ENCODE assay signal across 1 cellular context in genomic region chr2:85595378-85596232, GRCh38.
TF ChIP-seq lines count a peak whose summit lies in the region.

RNF181 (plus strand) TSS chr2:85595745; CDS start chr2:85595764, 19 bp downstream.

TF ChIP-seq in HepG2, 621 proteins besides CTCF, POLR2A, EP300 and RAD21 (continued from another document and continues in another):
- TF ChIP-seq ZNF564 (CRISPR knock-in tag; IDR thresholded peaks at IDR 0.05) (0 out of 2 replicates have a peak, but pooled peaks have one; percentile 73), ZNF710 (CRISPR knock-in tag; IDR thresholded peaks at IDR 0.05; ENCODE audit: borderline replicate concordance) (peak; percentile 86; the same call in 1 of the 2 replicates), KDM3A (CRISPR knock-in tag; IDR thresholded peaks at IDR 0.05; ENCODE audit: low read depth) (peak; percentile 43; the same call in 1 of the 2 replicates), ZNF275 (CRISPR knock-in tag; IDR thresholded peaks at IDR 0.05; ENCODE audit: borderline replicate concordance) (peak; percentile 66; the same call in 1 of the 2 replicates), ZNF235 (CRISPR knock-in tag; IDR thresholded peaks at IDR 0.05; ENCODE audit: borderline replicate concordance) (peak; percentile 93; the same call in 1 of the 2 replicates), ZFX (CRISPR knock-in tag; IDR thresholded peaks at IDR 0.05; ENCODE audit: low read depth) (peak; percentile 89), MXD4 (CRISPR knock-in tag; IDR thresholded peaks at IDR 0.05) (peak; percentile 62; the same call in 1 of the 2 replicates), HIVEP1 (CRISPR knock-in tag; IDR thresholded peaks at IDR 0.05) (0 out of 2 replicates have a peak, but pooled peaks have one; percentile 48), SP5 (CRISPR knock-in tag; IDR thresholded peaks at IDR 0.05; ENCODE audit: borderline replicate concordance, low read depth) (0 out of 2 replicates have a peak, but pooled peaks have one; percentile 17), SNAI1 (CRISPR knock-in tag; IDR thresholded peaks at IDR 0.05; ENCODE audit: borderline replicate concordance) (no peak; the same call in 1 of the 2 replicates), SP4 (CRISPR knock-in tag; IDR thresholded peaks at IDR 0.05) (peak; percentile 84), ZNF687 (CRISPR knock-in tag; IDR thresholded peaks at IDR 0.05) (peak; percentile 95), RFXANK (CRISPR knock-in tag; IDR thresholded peaks at IDR 0.05) (no peak; the same call in 1 of the 2 replicates), ZSCAN20 (CRISPR knock-in tag; IDR thresholded peaks at IDR 0.05; ENCODE audit: borderline replicate concordance) (no peak), TBL1XR1 (IDR thresholded peaks at IDR 0.05; ENCODE audit: borderline replicate concordance, low read length, partially characterized antibody) (peak; percentile 48), ZNF367 (CRISPR knock-in tag; IDR thresholded peaks at IDR 0.05; ENCODE audit: borderline replicate concordance) (0 out of 2 replicates have a peak, but pooled peaks have one; percentile 23), ADNP (CRISPR knock-in tag; IDR thresholded peaks at IDR 0.05) (no peak), SMC3 (IDR thresholded peaks at IDR 0.05; ENCODE audit: low read length) (no peak), NFRKB (IDR thresholded peaks at IDR 0.05) (no peak), BCL3 (CRISPR knock-in tag; IDR thresholded peaks at IDR 0.05) (peak; percentile 42; the same call in 1 of the 2 replicates), BRD4 (CRISPR knock-in tag; IDR thresholded peaks at IDR 0.05) (peak; percentile 77; the same call in 1 of the 2 replicates), PHF8 (CRISPR knock-in tag; IDR thresholded peaks at IDR 0.05) (peak; percentile 82), ZNF253 (CRISPR knock-in tag; IDR thresholded peaks at IDR 0.05; ENCODE audit: borderline replicate concordance) (no peak), ATF2 (CRISPR knock-in tag; IDR thresholded peaks at IDR 0.05) (peak; percentile 22; the same call in 1 of the 2 replicates), RFX5 (IDR thresholded peaks at IDR 0.05; ENCODE audit: low read depth, low read length) (peak; percentile 74; the same call in 1 of the 2 replicates), PTBP1 (IDR thresholded peaks at IDR 0.05; ENCODE audit: low read depth, low read length, poor library complexity, severe bottlenecking) (peak; percentile 38), ZNF136 (CRISPR knock-in tag; IDR thresholded peaks at IDR 0.05; ENCODE audit: low read depth) (no peak; the same call in 1 of the 2 replicates), GZF1 (CRISPR knock-in tag; IDR thresholded peaks at IDR 0.05) (no peak), ZNF224 (CRISPR knock-in tag; IDR thresholded peaks at IDR 0.05) (peak; percentile 93; the same call in 1 of the 2 replicates), MTERF4 (CRISPR knock-in tag; IDR thresholded peaks at IDR 0.05) (0 out of 2 replicates have a peak, but pooled peaks have one; percentile 9), NR2F1 (CRISPR knock-in tag; IDR thresholded peaks at IDR 0.05) (no peak), MAZ (IDR thresholded peaks at IDR 0.05; ENCODE audit: borderline replicate concordance, low read depth, low read length) (no peak), MAZ (CRISPR knock-in tag; IDR thresholded peaks at IDR 0.05; ENCODE audit: low read depth) (peak; percentile 88), KMT2B (CRISPR knock-in tag; IDR thresholded peaks at IDR 0.05) (0 out of 2 replicates have a peak, but pooled peaks have one; percentile 66), IRF9 (CRISPR knock-in tag; IDR thresholded peaks at IDR 0.05; ENCODE audit: borderline replicate concordance) (peak; percentile 80), ZNF556 (CRISPR knock-in tag; IDR thresholded peaks at IDR 0.05; ENCODE audit: borderline replicate concordance) (0 out of 2 replicates have a peak, but pooled peaks have one; percentile 52), EED (CRISPR knock-in tag; IDR thresholded peaks at IDR 0.05) (peak; percentile 83; the same call in 1 of the 2 replicates), SRSF1 (optimal IDR thresholded peaks at IDR 0.05; ENCODE audit: low read depth, low read length) (no peak), CHD2 (IDR thresholded peaks at IDR 0.05; ENCODE audit: low read depth, low read length) (no peak), ZNF609 (CRISPR knock-in tag; IDR thresholded peaks at IDR 0.05; ENCODE audit: borderline replicate concordance) (peak; percentile 46; the same call in 1 of the 2 replicates), RAD51 (IDR thresholded peaks at IDR 0.05; ENCODE audit: borderline replicate concordance) (peak; percentile 83), TRIM22 (IDR thresholded peaks at IDR 0.05) (no peak), KDM5B (CRISPR knock-in tag; IDR thresholded peaks at IDR 0.05; ENCODE audit: borderline replicate concordance) (peak; percentile 34; the same call in 1 of the 2 replicates), ZZZ3 (CRISPR knock-in tag; IDR thresholded peaks at IDR 0.05; ENCODE audit: borderline replicate concordance) (no peak; the same call in 1 of the 2 replicates), SETDB1 (CRISPR knock-in tag; IDR thresholded peaks at IDR 0.05; ENCODE audit: borderline replicate concordance) (no peak)
